ENCODE assay signal across 10 cellular contexts in the genomic region with DNA sequence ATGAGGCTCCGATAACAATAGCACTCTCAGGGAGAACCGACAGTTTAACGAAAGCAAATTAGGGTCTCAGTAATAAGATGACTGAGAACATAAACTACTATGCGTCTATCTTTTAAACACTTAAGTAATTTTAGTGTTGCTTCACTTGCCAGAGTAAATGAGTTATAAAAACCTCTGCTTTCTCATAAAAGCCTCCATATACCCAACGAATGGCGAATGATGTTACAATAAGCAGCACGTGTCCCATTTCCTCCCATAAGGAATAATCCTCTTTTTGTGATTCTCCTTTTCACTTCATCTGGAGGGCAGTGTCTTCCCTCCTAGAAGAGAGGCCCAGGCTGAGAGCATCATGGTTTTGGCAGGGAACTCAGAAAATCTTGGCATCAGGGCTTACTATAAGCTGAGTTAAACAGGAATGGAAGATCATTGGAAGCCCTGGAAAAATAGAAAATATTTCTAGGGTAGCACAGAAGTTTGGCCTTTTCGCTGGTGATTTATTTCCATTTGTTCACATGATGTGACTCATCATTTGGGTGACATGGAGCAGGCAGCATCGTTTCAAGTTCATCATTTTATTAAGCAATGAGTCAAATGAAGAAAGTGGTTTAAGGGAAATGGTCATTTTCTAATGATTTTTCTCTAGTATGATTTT.
DNase-seq lines count a peak whose midpoint lies in the region; ATAC-seq and TF ChIP-seq lines count a peak whose summit lies in the region.
"Had no signal": no experiment of that assay in that cellular context is flagged by ENCODE, and none has a peak within 500 bp of the region (broad histone marks: within the 10 kb centered on the region; RNA-seq: fewer than 3 reads in every experiment).

No MANE protein-coding gene starts in this region.

- CTCF ChIA-PET in OCI-LY7 (lab: Charles Lee; ENCODE audit: unreplicated experiment) = no interaction called here

- DNase-seq in HFFc6 (peak; percentile 61), ascending aorta (ENCODE audit: low spot score in 2 of 2) (no peak), right cardiac atrium (no peak), tibial artery (no peak), NCI-H1930 (lab: John Stamatoyannopoulos, UW) (no peak), OCI-LY7 (ENCODE audit: low spot score) (no peak)
- DNase-seq: activated CD8-positive, alpha-beta T cell treated with anti-CD3 and anti-CD28 coated beads for 36 hours; SJCRH30 had no signal

- H2AFZ ChIP-seq in OCI-LY7 (ENCODE audit: low read length) = no peak overlapping the region

- peak; percentile 56 to 57 for ATAC-seq in right cardiac atrium
- no peak for ATAC-seq in HG02763 (IDR thresholded peaks at IDR 0.05; ENCODE audit: unreplicated experiment)
- ATAC-seq: activated CD8-positive, alpha-beta T cell treated with anti-CD3 and anti-CD28 coated beads for 36 hours had no signal

- POLR2A ChIA-PET in OCI-LY7 (lab: Charles Lee) = interaction anchor here (1.0 to 1.5 kb wide), 3 partner anchors 8 to 86 kb away, joined by 3 to 11 read pairs (median 8); no protein-coding TSS in a partner anchor

- H3K27me3 ChIP-seq in ascending aorta (no peaks in the 10 kb centered on the region), right cardiac atrium (ENCODE audit: control insufficient read depth, insufficient read depth) (no peaks in the 10 kb centered on the region), tibial artery (no peaks in the 10 kb centered on the region)
- H3K27me3 ChIP-seq: SJCRH30 had no signal

- no peak for TF ChIP-seq CTCF in HFFc6 (IDR thresholded peaks at IDR 0.05)
- TF ChIP-seq CTCF in ascending aorta (IDR thresholded peaks at IDR 0.05) = no peak
- TF ChIP-seq CTCF in tibial artery (IDR thresholded peaks at IDR 0.05) = no peak
- TF ChIP-seq CTCF in OCI-LY7 (conservative IDR thresholded peaks at IDR 0.05; ENCODE audit: low read length) = no peak

- H3K36me3 ChIP-seq in ascending aorta (no peaks in the 10 kb centered on the region), tibial artery (no peaks in the 10 kb centered on the region), OCI-LY7 (ENCODE audit: insufficient read depth, low read length) (no peaks in the 10 kb centered on the region)
- H3K36me3 ChIP-seq: SJCRH30 had no signal

- BruUV-seq in OCI-LY7 (replicated peaks; lab: Mats Ljungman, UMichigan) = no TSS peak

- H3K9me3 Mint-ChIP-seq in HFFc6 = no peaks in the 10 kb centered on the region
- H3K9me3 Mint-ChIP-seq: activated CD8-positive, alpha-beta T cell treated with anti-CD3 and anti-CD28 coated beads for 36 hours; neural crest cell had no signal

- peak overlapping the region; percentile 51 for H3K27ac Mint-ChIP-seq in HFFc6

- H3K4me1 Mint-ChIP-seq in HFFc6 (ENCODE audit: low read depth) = peaks cover 38% of the 10 kb centered on the region
- H3K4me1 Mint-ChIP-seq: neural crest cell had no signal

- no peaks in the 10 kb centered on the region for H3K79me2 ChIP-seq in OCI-LY7 (ENCODE audit: insufficient read depth, low read depth, low read length)

- peaks cover 4% of the 10 kb centered on the region; the same call in 1 of the 2 replicates for H3K27me3 Mint-ChIP-seq in HFFc6 (ENCODE audit: insufficient read depth)
- H3K27me3 Mint-ChIP-seq: activated CD8-positive, alpha-beta T cell treated with anti-CD3 and anti-CD28 coated beads for 36 hours had no signal

- H3K9me3 ChIP-seq in ascending aorta = no peaks in the 10 kb centered on the region
- H3K9me3 ChIP-seq in right cardiac atrium (ENCODE audit: control insufficient read depth, low read length) = no peaks in the 10 kb centered on the region
- no peaks in the 10 kb centered on the region for H3K9me3 ChIP-seq in tibial artery
- no peaks in the 10 kb centered on the region for H3K9me3 ChIP-seq in OCI-LY7 (ENCODE audit: low read length)
- H3K9me3 ChIP-seq: SJCRH30 had no signal

- WGBS in right cardiac atrium = 51% methylated on average over 9 of the region's 9 CpGs

- peaks cover 9% of the 10 kb centered on the region; the same call in 1 of the 2 replicates for H3K36me3 Mint-ChIP-seq in HFFc6 (ENCODE audit: low read depth)

- H3K27ac ChIP-seq in ascending aorta (peak overlapping the region; percentile 44 to 45), right cardiac atrium (ENCODE audit: low read length) (no peak overlapping the region), tibial artery (peak overlapping the region; percentile 22 to 65), OCI-LY7 (ENCODE audit: low read depth, low read length, poor library complexity, severe bottlenecking) (no peak overlapping the region)
- H3K27ac ChIP-seq: SJCRH30 had no signal

- H3K4me1 ChIP-seq in ascending aorta (peaks cover 0 to 21% of the 10 kb centered on the region in 2 donors), right cardiac atrium (ENCODE audit: control insufficient read depth, insufficient read depth, low read length) (peaks cover 4% of the 10 kb centered on the region), tibial artery (peaks cover 0 to 37% (median 21%) of the 10 kb centered on the region in 4 donors), OCI-LY7 (ENCODE audit: insufficient read depth, low read length, poor library complexity, severe bottlenecking) (no peaks in the 10 kb centered on the region)
- H3K4me1 ChIP-seq: SJCRH30 had no signal

- H3K4me3 Mint-ChIP-seq in HFFc6 = 0 out of 2 replicates have a peak overlapping the region, but pooled peaks have one; percentile 13
- H3K4me3 Mint-ChIP-seq: activated CD8-positive, alpha-beta T cell treated with anti-CD3 and anti-CD28 coated beads for 36 hours; neural crest cell had no signal

- no peaks in the 10 kb centered on the region for H4K20me1 ChIP-seq in OCI-LY7 (ENCODE audit: insufficient read depth, low read length)

- H3K4me2 ChIP-seq in OCI-LY7 (ENCODE audit: low read length) = no peak overlapping the region

- intact Hi-C loops in ascending aorta (cut with DNase I) (no loop called here), right cardiac atrium (cut with DNase I) (no loop called here), tibial artery (cut with DNase I; ENCODE audit: low total_unique reads) (loop anchor here (10.0 kb wide), 1 partner anchor 171 kb away; no protein-coding TSS in a partner anchor), OCI-LY7 (cut with micrococcal nuclease; ENCODE audit: unreplicated experiment) (no loop called here)

- no peak overlapping the region for H3K4me3 ChIP-seq in ascending aorta
- H3K4me3 ChIP-seq in right cardiac atrium (ENCODE audit: low read length) = no peak overlapping the region
- H3K4me3 ChIP-seq in tibial artery = no peak overlapping the region
- no peak overlapping the region for H3K4me3 ChIP-seq in OCI-LY7 (ENCODE audit: low read depth, low read length, poor library complexity, severe bottlenecking)
- H3K4me3 ChIP-seq: SJCRH30 had no signal

- no peaks in the 10 kb centered on the region for H3K9me2 ChIP-seq in OCI-LY7 (ENCODE audit: insufficient read depth, low read length)

Comparison
In these comparisons a context has a peak if more than half of its experiments do, and no peak if none do; other contexts are left out.
1. H3K27ac ChIP-seq: peak in ascending aorta (2 of 2) and tibial artery (2 of 2); none in right cardiac atrium (single experiment) and OCI-LY7 (single experiment).